ENCODE assay signal across 1 cellular context in the genomic region with DNA sequence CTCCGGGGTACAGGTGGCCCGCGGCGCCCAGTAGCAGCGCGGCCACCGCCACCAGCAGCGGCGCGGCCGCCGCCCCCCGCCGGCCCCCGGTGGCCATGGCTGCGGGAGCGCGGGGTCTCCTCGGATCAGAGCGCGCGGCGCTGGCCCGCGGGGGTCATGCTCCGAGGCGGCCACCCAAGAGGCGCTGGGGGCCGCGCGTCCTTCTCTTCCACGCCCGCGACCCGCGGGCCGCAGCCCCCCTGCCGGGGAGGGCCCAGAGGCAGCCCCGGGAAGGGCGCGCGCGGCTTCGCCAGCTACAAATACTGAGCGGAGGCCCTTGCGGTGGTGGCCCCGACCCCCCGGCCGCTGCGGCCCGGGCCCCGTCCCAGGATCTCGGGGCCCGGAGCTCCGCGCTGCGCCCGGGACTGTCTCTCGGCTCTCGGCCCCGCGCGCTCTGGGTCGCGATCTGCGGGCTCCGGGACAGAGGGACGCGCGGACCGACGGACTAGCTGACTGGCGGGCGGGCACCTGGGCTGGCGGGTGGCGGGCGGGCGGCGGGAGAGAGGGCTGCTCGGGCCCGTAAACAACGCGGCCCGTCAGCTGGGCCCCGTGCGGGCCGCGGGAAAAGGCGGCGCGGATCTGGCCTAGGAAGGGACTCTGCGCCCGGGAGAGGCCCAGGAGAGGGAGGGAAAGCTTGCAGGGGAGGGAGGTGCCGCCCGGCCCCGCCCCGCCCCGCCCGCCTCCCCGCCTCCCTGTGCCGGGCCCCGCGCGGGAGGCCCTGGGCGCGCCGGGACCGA.
A peak's percentile ranks its signal among the peaks of the same experiment; 100 is the strongest.
TF ChIP-seq lines count a peak whose summit lies in the region.

A gene (minus strand): TSS at position 620 of the 776 bp plus-strand sequence. CDS start 523 bp downstream, at position 97.

TF ChIP-seq in GM12878, 131 proteins besides CTCF, POLR2A, EP300 and RAD21 (continued from another document and continues in another):
- TF ChIP-seq SP1 (IDR thresholded peaks at IDR 0.05; ENCODE audit: low read depth, low read length): peak; percentile 95
- TF ChIP-seq ESRRA (IDR thresholded peaks at IDR 0.05; ENCODE audit: low read length): no peak
- TF ChIP-seq, protein P1, sequence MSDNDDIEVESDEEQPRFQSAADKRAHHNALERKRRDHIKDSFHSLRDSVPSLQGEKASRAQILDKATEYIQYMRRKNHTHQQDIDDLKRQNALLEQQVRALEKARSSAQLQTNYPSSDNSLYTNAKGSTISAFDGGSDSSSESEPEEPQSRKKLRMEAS (IDR thresholded peaks at IDR 0.05; ENCODE audit: low read depth, low read length): no peak
- TF ChIP-seq TAF1 (IDR thresholded peaks at IDR 0.05; ENCODE audit: borderline replicate concordance, low read depth, low read length): peak; percentile 63; the same call in 1 of the 2 replicates
- TF ChIP-seq, protein P2, sequence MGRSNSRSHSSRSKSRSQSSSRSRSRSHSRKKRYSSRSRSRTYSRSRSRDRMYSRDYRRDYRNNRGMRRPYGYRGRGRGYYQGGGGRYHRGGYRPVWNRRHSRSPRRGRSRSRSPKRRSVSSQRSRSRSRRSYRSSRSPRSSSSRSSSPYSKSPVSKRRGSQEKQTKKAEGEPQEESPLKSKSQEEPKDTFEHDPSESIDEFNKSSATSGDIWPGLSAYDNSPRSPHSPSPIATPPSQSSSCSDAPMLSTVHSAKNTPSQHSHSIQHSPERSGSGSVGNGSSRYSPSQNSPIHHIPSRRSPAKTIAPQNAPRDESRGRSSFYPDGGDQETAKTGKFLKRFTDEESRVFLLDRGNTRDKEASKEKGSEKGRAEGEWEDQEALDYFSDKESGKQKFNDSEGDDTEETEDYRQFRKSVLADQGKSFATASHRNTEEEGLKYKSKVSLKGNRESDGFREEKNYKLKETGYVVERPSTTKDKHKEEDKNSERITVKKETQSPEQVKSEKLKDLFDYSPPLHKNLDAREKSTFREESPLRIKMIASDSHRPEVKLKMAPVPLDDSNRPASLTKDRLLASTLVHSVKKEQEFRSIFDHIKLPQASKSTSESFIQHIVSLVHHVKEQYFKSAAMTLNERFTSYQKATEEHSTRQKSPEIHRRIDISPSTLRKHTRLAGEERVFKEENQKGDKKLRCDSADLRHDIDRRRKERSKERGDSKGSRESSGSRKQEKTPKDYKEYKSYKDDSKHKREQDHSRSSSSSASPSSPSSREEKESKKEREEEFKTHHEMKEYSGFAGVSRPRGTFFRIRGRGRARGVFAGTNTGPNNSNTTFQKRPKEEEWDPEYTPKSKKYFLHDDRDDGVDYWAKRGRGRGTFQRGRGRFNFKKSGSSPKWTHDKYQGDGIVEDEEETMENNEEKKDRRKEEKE (IDR thresholded peaks at IDR 0.05): no peak
- TF ChIP-seq SIX5 (IDR thresholded peaks at IDR 0.05; ENCODE audit: low read depth, low read length, severe bottlenecking): no peak
- no peak for TF ChIP-seq HDGF (IDR thresholded peaks at IDR 0.05)
- no peak for TF ChIP-seq SREBF1 (IDR thresholded peaks at IDR 0.05; ENCODE audit: low read length)
- peak; percentile 62 for TF ChIP-seq NR2F1 (conservative IDR thresholded peaks at IDR 0.05)
- TF ChIP-seq, protein P3, sequence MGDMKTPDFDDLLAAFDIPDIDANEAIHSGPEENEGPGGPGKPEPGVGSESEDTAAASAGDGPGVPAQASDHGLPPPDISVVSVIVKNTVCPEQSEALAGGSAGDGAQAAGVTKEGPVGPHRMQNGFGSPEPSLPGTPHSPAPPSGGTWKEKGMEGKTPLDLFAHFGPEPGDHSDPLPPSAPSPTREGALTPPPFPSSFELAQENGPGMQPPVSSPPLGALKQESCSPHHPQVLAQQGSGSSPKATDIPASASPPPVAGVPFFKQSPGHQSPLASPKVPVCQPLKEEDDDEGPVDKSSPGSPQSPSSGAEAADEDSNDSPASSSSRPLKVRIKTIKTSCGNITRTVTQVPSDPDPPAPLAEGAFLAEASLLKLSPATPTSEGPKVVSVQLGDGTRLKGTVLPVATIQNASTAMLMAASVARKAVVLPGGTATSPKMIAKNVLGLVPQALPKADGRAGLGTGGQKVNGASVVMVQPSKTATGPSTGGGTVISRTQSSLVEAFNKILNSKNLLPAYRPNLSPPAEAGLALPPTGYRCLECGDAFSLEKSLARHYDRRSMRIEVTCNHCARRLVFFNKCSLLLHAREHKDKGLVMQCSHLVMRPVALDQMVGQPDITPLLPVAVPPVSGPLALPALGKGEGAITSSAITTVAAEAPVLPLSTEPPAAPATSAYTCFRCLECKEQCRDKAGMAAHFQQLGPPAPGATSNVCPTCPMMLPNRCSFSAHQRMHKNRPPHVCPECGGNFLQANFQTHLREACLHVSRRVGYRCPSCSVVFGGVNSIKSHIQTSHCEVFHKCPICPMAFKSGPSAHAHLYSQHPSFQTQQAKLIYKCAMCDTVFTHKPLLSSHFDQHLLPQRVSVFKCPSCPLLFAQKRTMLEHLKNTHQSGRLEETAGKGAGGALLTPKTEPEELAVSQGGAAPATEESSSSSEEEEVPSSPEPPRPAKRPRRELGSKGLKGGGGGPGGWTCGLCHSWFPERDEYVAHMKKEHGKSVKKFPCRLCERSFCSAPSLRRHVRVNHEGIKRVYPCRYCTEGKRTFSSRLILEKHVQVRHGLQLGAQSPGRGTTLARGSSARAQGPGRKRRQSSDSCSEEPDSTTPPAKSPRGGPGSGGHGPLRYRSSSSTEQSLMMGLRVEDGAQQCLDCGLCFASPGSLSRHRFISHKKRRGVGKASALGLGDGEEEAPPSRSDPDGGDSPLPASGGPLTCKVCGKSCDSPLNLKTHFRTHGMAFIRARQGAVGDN (IDR thresholded peaks at IDR 0.05): 0 out of 2 replicates have a peak, but pooled peaks have one; percentile 34
- no peak; the same call in 1 of the 2 replicates for TF ChIP-seq POLR2AphosphoS5 (IDR thresholded peaks at IDR 0.05; ENCODE audit: low read length)
- TF ChIP-seq, protein P4, sequence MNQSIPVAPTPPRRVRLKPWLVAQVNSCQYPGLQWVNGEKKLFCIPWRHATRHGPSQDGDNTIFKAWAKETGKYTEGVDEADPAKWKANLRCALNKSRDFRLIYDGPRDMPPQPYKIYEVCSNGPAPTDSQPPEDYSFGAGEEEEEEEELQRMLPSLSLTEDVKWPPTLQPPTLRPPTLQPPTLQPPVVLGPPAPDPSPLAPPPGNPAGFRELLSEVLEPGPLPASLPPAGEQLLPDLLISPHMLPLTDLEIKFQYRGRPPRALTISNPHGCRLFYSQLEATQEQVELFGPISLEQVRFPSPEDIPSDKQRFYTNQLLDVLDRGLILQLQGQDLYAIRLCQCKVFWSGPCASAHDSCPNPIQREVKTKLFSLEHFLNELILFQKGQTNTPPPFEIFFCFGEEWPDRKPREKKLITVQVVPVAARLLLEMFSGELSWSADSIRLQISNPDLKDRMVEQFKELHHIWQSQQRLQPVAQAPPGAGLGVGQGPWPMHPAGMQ (IDR thresholded peaks at IDR 0.05; ENCODE audit: borderline replicate concordance): no peak
- TF ChIP-seq CBX5 (IDR thresholded peaks at IDR 0.05; ENCODE audit: low read depth): no peak
- TF ChIP-seq TCF3 (IDR thresholded peaks at IDR 0.05; ENCODE audit: borderline replicate concordance, insufficient read depth, low read depth, low read length): peak; percentile 86
- TF ChIP-seq ZNF24 (IDR thresholded peaks at IDR 0.05): no peak
- TF ChIP-seq BHLHE40 (IDR thresholded peaks at IDR 0.05; ENCODE audit: borderline replicate concordance in 1 of 2, low read depth in 2 of 2, low read length in 1 of 2): peak; percentile 63 to 78; a peak in 3 of 4 replicates
- TF ChIP-seq RCOR1 (conservative IDR thresholded peaks at IDR 0.05; ENCODE audit: low read depth, low read length): no peak
- TF ChIP-seq CREM (IDR thresholded peaks at IDR 0.05; ENCODE audit: low read depth): peak; percentile 39; the same call in 1 of the 2 replicates
- TF ChIP-seq STAT3 (IDR thresholded peaks at IDR 0.05; ENCODE audit: low read depth, low read length): no peak
- no peak for TF ChIP-seq KDM1A (IDR thresholded peaks at IDR 0.05; ENCODE audit: borderline replicate concordance)
- TF ChIP-seq ZSCAN29 (IDR thresholded peaks at IDR 0.05): peak; percentile 53; the same call in 1 of the 2 replicates
- peak; percentile 34; the same call in 1 of the 2 replicates for TF ChIP-seq FOXK2 (IDR thresholded peaks at IDR 0.05)
- TF ChIP-seq EGR1 (IDR thresholded peaks at IDR 0.05; ENCODE audit: borderline replicate concordance in 1 of 2, low read depth in 2 of 2, low read length in 2 of 2): peak in 1 of 2 experiments; percentile 64; a peak in 2 of 3 replicates
- no peak for TF ChIP-seq MEF2B (IDR thresholded peaks at IDR 0.05; ENCODE audit: partially characterized antibody, poor library complexity, severe bottlenecking)
- TF ChIP-seq, protein P5, sequence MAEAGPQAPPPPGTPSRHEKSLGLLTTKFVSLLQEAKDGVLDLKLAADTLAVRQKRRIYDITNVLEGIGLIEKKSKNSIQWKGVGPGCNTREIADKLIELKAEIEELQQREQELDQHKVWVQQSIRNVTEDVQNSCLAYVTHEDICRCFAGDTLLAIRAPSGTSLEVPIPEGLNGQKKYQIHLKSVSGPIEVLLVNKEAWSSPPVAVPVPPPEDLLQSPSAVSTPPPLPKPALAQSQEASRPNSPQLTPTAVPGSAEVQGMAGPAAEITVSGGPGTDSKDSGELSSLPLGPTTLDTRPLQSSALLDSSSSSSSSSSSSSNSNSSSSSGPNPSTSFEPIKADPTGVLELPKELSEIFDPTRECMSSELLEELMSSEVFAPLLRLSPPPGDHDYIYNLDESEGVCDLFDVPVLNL (IDR thresholded peaks at IDR 0.05; ENCODE audit: low read depth, low read length): no peak
- no peak for TF ChIP-seq TBL1XR1 (IDR thresholded peaks at IDR 0.05; ENCODE audit: low read depth, low read length)
- 0 out of 2 replicates have a peak, but pooled peaks have one; percentile 24 for TF ChIP-seq MEF2A (IDR thresholded peaks at IDR 0.05; ENCODE audit: insufficient read depth, low read depth, low read length)
- TF ChIP-seq, protein P6, sequence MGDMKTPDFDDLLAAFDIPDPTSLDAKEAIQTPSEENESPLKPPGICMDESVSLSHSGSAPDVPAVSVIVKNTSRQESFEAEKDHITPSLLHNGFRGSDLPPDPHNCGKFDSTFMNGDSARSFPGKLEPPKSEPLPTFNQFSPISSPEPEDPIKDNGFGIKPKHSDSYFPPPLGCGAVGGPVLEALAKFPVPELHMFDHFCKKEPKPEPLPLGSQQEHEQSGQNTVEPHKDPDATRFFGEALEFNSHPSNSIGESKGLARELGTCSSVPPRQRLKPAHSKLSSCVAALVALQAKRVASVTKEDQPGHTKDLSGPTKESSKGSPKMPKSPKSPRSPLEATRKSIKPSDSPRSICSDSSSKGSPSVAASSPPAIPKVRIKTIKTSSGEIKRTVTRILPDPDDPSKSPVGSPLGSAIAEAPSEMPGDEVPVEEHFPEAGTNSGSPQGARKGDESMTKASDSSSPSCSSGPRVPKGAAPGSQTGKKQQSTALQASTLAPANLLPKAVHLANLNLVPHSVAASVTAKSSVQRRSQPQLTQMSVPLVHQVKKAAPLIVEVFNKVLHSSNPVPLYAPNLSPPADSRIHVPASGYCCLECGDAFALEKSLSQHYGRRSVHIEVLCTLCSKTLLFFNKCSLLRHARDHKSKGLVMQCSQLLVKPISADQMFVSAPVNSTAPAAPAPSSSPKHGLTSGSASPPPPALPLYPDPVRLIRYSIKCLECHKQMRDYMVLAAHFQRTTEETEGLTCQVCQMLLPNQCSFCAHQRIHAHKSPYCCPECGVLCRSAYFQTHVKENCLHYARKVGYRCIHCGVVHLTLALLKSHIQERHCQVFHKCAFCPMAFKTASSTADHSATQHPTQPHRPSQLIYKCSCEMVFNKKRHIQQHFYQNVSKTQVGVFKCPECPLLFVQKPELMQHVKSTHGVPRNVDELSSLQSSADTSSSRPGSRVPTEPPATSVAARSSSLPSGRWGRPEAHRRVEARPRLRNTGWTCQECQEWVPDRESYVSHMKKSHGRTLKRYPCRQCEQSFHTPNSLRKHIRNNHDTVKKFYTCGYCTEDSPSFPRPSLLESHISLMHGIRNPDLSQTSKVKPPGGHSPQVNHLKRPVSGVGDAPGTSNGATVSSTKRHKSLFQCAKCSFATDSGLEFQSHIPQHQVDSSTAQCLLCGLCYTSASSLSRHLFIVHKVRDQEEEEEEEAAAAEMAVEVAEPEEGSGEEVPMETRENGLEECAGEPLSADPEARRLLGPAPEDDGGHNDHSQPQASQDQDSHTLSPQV (IDR thresholded peaks at IDR 0.05): no peak
- no peak for TF ChIP-seq RAD51 (IDR thresholded peaks at IDR 0.05)
- peak; percentile 35; the same call in 1 of the 2 replicates for TF ChIP-seq IKZF1 (conservative IDR thresholded peaks at IDR 0.05)
- TF ChIP-seq POU2F2 (IDR thresholded peaks at IDR 0.05; ENCODE audit: borderline replicate concordance, low read depth, low read length): peak; percentile 58; the same call in 1 of the 3 replicates
- TF ChIP-seq ZBED1 (IDR thresholded peaks at IDR 0.05; ENCODE audit: borderline replicate concordance): no peak
- TF ChIP-seq CREB1 (IDR thresholded peaks at IDR 0.05; ENCODE audit: low read depth): peak; percentile 68
- TF ChIP-seq, protein P7, sequence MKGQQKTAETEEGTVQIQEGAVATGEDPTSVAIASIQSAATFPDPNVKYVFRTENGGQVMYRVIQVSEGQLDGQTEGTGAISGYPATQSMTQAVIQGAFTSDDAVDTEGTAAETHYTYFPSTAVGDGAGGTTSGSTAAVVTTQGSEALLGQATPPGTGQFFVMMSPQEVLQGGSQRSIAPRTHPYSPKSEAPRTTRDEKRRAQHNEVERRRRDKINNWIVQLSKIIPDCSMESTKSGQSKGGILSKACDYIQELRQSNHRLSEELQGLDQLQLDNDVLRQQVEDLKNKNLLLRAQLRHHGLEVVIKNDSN (IDR thresholded peaks at IDR 0.05; ENCODE audit: borderline replicate concordance, extremely low read length, insufficient read depth, low read depth, low read length): peak; percentile 12
- peak in 1 of 2 experiments; percentile 47; a peak in 1 of 4 replicates for TF ChIP-seq SRF (IDR thresholded peaks at IDR 0.05; ENCODE audit: low read depth in 2 of 2, low read length in 2 of 2)
- TF ChIP-seq POLR2AphosphoS2 (IDR thresholded peaks at IDR 0.05; ENCODE audit: low read depth, low read length): no peak
- peak; percentile 48; the same call in 1 of the 2 replicates for TF ChIP-seq GATAD2B (conservative IDR thresholded peaks at IDR 0.05; ENCODE audit: low read depth)
- 0 out of 2 replicates have a peak, but pooled peaks have one; percentile 17 for TF ChIP-seq HCFC1 (IDR thresholded peaks at IDR 0.05; ENCODE audit: low read length)
- TF ChIP-seq, protein P8, sequence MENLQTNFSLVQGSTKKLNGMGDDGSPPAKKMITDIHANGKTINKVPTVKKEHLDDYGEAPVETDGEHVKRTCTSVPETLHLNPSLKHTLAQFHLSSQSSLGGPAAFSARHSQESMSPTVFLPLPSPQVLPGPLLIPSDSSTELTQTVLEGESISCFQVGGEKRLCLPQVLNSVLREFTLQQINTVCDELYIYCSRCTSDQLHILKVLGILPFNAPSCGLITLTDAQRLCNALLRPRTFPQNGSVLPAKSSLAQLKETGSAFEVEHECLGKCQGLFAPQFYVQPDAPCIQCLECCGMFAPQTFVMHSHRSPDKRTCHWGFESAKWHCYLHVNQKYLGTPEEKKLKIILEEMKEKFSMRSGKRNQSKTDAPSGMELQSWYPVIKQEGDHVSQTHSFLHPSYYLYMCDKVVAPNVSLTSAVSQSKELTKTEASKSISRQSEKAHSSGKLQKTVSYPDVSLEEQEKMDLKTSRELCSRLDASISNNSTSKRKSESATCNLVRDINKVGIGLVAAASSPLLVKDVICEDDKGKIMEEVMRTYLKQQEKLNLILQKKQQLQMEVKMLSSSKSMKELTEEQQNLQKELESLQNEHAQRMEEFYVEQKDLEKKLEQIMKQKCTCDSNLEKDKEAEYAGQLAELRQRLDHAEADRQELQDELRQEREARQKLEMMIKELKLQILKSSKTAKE (IDR thresholded peaks at IDR 0.05; ENCODE audit: low read depth, poor library complexity, severe bottlenecking): no peak
- TF ChIP-seq YY1 (IDR thresholded peaks at IDR 0.05; ENCODE audit: low read depth, low read length): peak; percentile 84
